ENCODE assay signal across 1 cellular context in genomic region chr10:110842305-110842952, GRCh38.
TF ChIP-seq lines count a peak whose summit lies in the region.

No MANE protein-coding gene starts in this region.

TF ChIP-seq in GM12878, 131 proteins besides CTCF, POLR2A, EP300 and RAD21 (continued from another document and continues in another):
- TF ChIP-seq ZBTB4 (CRISPR knock-in tag; IDR thresholded peaks at IDR 0.05) = peak; percentile 21; the same call in 1 of the 2 replicates
- TF ChIP-seq MTA3 (IDR thresholded peaks at IDR 0.05; ENCODE audit: borderline replicate concordance, low read length) = peak; percentile 16; the same call in 1 of the 2 replicates
- TF ChIP-seq, protein P1, sequence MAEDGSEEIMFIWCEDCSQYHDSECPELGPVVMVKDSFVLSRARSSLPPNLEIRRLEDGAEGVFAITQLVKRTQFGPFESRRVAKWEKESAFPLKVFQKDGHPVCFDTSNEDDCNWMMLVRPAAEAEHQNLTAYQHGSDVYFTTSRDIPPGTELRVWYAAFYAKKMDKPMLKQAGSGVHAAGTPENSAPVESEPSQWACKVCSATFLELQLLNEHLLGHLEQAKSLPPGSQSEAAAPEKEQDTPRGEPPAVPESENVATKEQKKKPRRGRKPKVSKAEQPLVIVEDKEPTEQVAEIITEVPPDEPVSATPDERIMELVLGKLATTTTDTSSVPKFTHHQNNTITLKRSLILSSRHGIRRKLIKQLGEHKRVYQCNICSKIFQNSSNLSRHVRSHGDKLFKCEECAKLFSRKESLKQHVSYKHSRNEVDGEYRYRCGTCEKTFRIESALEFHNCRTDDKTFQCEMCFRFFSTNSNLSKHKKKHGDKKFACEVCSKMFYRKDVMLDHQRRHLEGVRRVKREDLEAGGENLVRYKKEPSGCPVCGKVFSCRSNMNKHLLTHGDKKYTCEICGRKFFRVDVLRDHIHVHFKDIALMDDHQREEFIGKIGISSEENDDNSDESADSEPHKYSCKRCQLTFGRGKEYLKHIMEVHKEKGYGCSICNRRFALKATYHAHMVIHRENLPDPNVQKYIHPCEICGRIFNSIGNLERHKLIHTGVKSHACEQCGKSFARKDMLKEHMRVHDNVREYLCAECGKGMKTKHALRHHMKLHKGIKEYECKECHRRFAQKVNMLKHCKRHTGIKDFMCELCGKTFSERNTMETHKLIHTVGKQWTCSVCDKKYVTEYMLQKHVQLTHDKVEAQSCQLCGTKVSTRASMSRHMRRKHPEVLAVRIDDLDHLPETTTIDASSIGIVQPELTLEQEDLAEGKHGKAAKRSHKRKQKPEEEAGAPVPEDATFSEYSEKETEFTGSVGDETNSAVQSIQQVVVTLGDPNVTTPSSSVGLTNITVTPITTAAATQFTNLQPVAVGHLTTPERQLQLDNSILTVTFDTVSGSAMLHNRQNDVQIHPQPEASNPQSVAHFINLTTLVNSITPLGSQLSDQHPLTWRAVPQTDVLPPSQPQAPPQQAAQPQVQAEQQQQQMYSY (CRISPR knock-in tag; IDR thresholded peaks at IDR 0.05) = no peak
- TF ChIP-seq, protein P2, sequence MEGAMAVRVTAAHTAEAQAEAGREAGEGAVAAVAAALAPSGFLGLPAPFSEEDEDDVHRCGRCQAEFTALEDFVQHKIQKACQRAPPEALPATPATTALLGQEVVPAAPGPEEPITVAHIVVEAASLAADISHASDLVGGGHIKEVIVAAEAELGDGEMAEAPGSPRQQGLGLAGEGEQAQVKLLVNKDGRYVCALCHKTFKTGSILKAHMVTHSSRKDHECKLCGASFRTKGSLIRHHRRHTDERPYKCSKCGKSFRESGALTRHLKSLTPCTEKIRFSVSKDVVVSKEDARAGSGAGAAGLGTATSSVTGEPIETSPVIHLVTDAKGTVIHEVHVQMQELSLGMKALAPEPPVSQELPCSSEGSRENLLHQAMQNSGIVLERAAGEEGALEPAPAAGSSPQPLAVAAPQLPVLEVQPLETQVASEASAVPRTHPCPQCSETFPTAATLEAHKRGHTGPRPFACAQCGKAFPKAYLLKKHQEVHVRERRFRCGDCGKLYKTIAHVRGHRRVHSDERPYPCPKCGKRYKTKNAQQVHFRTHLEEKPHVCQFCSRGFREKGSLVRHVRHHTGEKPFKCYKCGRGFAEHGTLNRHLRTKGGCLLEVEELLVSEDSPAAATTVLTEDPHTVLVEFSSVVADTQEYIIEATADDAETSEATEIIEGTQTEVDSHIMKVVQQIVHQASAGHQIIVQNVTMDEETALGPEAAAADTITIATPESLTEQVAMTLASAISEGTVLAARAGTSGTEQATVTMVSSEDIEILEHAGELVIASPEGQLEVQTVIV (IDR thresholded peaks at IDR 0.05; ENCODE audit: borderline replicate concordance, partially characterized antibody) = no peak
- TF ChIP-seq ZNF384 (IDR thresholded peaks at IDR 0.05; ENCODE audit: borderline replicate concordance, low read depth, low read length) = no peak
- no peak for TF ChIP-seq MEF2A (IDR thresholded peaks at IDR 0.05; ENCODE audit: insufficient read depth, low read depth, low read length)
- no peak for TF ChIP-seq SIX5 (IDR thresholded peaks at IDR 0.05; ENCODE audit: low read depth, low read length, severe bottlenecking)
- TF ChIP-seq ZBTB33 (IDR thresholded peaks at IDR 0.05) = no peak
- no peak for TF ChIP-seq ATF7 (IDR thresholded peaks at IDR 0.05; ENCODE audit: low read depth)
- no peak for TF ChIP-seq KLF5 (IDR thresholded peaks at IDR 0.05; ENCODE audit: partially characterized antibody)
- TF ChIP-seq BRCA1 (IDR thresholded peaks at IDR 0.05; ENCODE audit: low read depth, low read length) = no peak
- no peak for TF ChIP-seq ZZZ3 (IDR thresholded peaks at IDR 0.05; ENCODE audit: control insufficient read depth, insufficient read length, low read depth)
- 0 out of 2 replicates have a peak, but pooled peaks have one; percentile 34 for TF ChIP-seq ZSCAN29 (IDR thresholded peaks at IDR 0.05)
- 0 out of 3 replicates have a peak, but pooled peaks of 1 of the 2 experiments have one; percentile 3 for TF ChIP-seq EGR1 (IDR thresholded peaks at IDR 0.05; ENCODE audit: borderline replicate concordance in 1 of 2, low read depth in 2 of 2, low read length in 2 of 2)
- TF ChIP-seq, protein P3, sequence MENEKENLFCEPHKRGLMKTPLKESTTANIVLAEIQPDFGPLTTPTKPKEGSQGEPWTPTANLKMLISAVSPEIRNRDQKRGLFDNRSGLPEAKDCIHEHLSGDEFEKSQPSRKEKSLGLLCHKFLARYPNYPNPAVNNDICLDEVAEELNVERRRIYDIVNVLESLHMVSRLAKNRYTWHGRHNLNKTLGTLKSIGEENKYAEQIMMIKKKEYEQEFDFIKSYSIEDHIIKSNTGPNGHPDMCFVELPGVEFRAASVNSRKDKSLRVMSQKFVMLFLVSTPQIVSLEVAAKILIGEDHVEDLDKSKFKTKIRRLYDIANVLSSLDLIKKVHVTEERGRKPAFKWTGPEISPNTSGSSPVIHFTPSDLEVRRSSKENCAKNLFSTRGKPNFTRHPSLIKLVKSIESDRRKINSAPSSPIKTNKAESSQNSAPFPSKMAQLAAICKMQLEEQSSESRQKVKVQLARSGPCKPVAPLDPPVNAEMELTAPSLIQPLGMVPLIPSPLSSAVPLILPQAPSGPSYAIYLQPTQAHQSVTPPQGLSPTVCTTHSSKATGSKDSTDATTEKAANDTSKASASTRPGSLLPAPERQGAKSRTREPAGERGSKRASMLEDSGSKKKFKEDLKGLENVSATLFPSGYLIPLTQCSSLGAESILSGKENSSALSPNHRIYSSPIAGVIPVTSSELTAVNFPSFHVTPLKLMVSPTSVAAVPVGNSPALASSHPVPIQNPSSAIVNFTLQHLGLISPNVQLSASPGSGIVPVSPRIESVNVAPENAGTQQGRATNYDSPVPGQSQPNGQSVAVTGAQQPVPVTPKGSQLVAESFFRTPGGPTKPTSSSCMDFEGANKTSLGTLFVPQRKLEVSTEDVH (IDR thresholded peaks at IDR 0.05; ENCODE audit: low read depth, partially characterized antibody) = no peak
- TF ChIP-seq SMARCA5 (IDR thresholded peaks at IDR 0.05) = no peak
- no peak for TF ChIP-seq FOXM1 (IDR thresholded peaks at IDR 0.05; ENCODE audit: low read depth, low read length)
- no peak for TF ChIP-seq YY1 (IDR thresholded peaks at IDR 0.05; ENCODE audit: low read depth, low read length)
- no peak for TF ChIP-seq ZNF274 (IDR thresholded peaks at IDR 0.05; ENCODE audit: insufficient read depth, insufficient read length)
- no peak for TF ChIP-seq BMI1 (IDR thresholded peaks at IDR 0.05; ENCODE audit: borderline replicate concordance)
- no peak for TF ChIP-seq STAT1 (conservative IDR thresholded peaks at IDR 0.05)
- TF ChIP-seq, protein P4, sequence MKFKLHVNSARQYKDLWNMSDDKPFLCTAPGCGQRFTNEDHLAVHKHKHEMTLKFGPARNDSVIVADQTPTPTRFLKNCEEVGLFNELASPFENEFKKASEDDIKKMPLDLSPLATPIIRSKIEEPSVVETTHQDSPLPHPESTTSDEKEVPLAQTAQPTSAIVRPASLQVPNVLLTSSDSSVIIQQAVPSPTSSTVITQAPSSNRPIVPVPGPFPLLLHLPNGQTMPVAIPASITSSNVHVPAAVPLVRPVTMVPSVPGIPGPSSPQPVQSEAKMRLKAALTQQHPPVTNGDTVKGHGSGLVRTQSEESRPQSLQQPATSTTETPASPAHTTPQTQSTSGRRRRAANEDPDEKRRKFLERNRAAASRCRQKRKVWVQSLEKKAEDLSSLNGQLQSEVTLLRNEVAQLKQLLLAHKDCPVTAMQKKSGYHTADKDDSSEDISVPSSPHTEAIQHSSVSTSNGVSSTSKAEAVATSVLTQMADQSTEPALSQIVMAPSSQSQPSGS (IDR thresholded peaks at IDR 0.05; ENCODE audit: low read length) = no peak
- TF ChIP-seq NR2F1 (conservative IDR thresholded peaks at IDR 0.05) = no peak
- TF ChIP-seq CUX1 (IDR thresholded peaks at IDR 0.05; ENCODE audit: insufficient replicate concordance, low read depth, low read length) = no peak
- no peak for TF ChIP-seq KAT2A (conservative IDR thresholded peaks at IDR 0.05; ENCODE audit: control insufficient read depth, low read depth, low read length)
- no peak for TF ChIP-seq RELA (IDR thresholded peaks at IDR 0.05; ENCODE audit: borderline replicate concordance, partially characterized antibody)
- TF ChIP-seq SPI1 (IDR thresholded peaks at IDR 0.05; ENCODE audit: borderline replicate concordance, insufficient read depth, low read depth, low read length) = 0 out of 2 replicates have a peak, but pooled peaks have one; percentile 5
- TF ChIP-seq CREB1 (IDR thresholded peaks at IDR 0.05; ENCODE audit: low read depth) = no peak
- no peak for TF ChIP-seq TAF1 (IDR thresholded peaks at IDR 0.05; ENCODE audit: borderline replicate concordance, low read depth, low read length)
- TF ChIP-seq ZNF207 (IDR thresholded peaks at IDR 0.05; ENCODE audit: borderline replicate concordance) = no peak
